In genomic region chr13:101408154-101408553, GRCh38 we compare ENCODE assay signal across 17 cellular contexts. TPM values are rescaled to one million over a fixed set of nuclear protein-coding genes. Genes with fewer than 3 reads are reported as not detected.
A peak's percentile ranks its signal among the peaks of the same experiment; 100 is the strongest.
DNase-seq lines count a peak whose midpoint lies in the region; TF ChIP-seq lines count a peak whose summit lies in the region.
"Had no signal": no experiment of that assay in that cellular context is flagged by ENCODE, and none has a peak within 500 bp of the region (broad histone marks: within the 10 kb centered on the region; RNA-seq: fewer than 3 reads in every experiment).

No MANE protein-coding gene starts in this region.

- intact Hi-C loops in MCF 10A (cut with micrococcal nuclease) (no loop called here), breast epithelium (cut with DNase I; ENCODE audit: low total_unique reads) (no loop called here), Calu3 (cut with micrococcal nuclease; ENCODE audit: unreplicated experiment) (no loop called here)

- H3K27ac Mint-ChIP-seq in MCF 10A (ENCODE audit: low read depth, unreplicated experiment) (peak overlapping the region; percentile 47), Calu3 (ENCODE audit: unreplicated experiment) (no peak overlapping the region)
- H3K27ac Mint-ChIP-seq: CD14-positive monocyte had no signal

- H2AFZ ChIP-seq in fibroblast of lung (ENCODE audit: low read length), result peak overlapping the region; percentile 65

- H3K79me2 ChIP-seq in fibroblast of lung (ENCODE audit: control insufficient read depth, insufficient read depth, low read length), result no peaks in the 10 kb centered on the region

- H3K36me3 ChIP-seq in breast epithelium (no peaks in the 10 kb centered on the region), fibroblast of lung (ENCODE audit: control insufficient read depth, insufficient read depth, low read length) (no peaks in the 10 kb centered on the region), skeletal muscle satellite cell (ENCODE audit: insufficient read depth, low read length) (no peaks in the 10 kb centered on the region)

- H3K4me1 Mint-ChIP-seq in MCF 10A (ENCODE audit: insufficient read depth, unreplicated experiment) (peaks cover 27% of the 10 kb centered on the region), Calu3 (ENCODE audit: low read depth, unreplicated experiment) (peaks cover 7% of the 10 kb centered on the region)
- H3K4me1 Mint-ChIP-seq: CD14-positive monocyte had no signal

- DNase-seq in MCF 10A (ENCODE audit: unreplicated experiment) (no peak), breast epithelium (ENCODE audit: low spot score in 2 of 2) (no peak), RPMI7951 (ENCODE audit: low read depth) (peak; percentile 42), fibroblast of lung (ENCODE audit: low read depth in 2 of 2) (no peak), GF-D8 (lab: John Stamatoyannopoulos, UW) (no peak), T-helper 1 cell (no peak), Calu3 (no peak)
- DNase-seq: Caco-2, DMS53, GDM1, KBM-7, NCI-H1092, NCI-H446 treated with DMSO at 0.1 percent for 48 hours, NCI-H774 had no signal

- CTCF ChIA-PET in MCF 10A (lab: Yijun Ruan, JAX), result interaction anchor here (0.6 to 1.4 kb wide), 5 partner anchors 8 to 784 kb away, joined by 3 to 4 read pairs (median 3); partner anchors contain the start of gene NALCN
- CTCF ChIA-PET in Calu3 (lab: Charles Lee), result no interaction called here

- H3K4me1 ChIP-seq in breast epithelium (no peaks in the 10 kb centered on the region), fibroblast of lung (ENCODE audit: control insufficient read depth, extremely low read depth, insufficient read depth, low read length) (no peaks in the 10 kb centered on the region), skeletal muscle satellite cell (ENCODE audit: control insufficient read depth, insufficient read depth, low read length) (peaks cover 26% of the 10 kb centered on the region)
- H3K4me1 ChIP-seq: Caco-2 had no signal

- no peaks in the 10 kb centered on the region for H4K20me1 ChIP-seq in fibroblast of lung (ENCODE audit: control insufficient read depth, extremely low read depth, insufficient read depth, low read length)

- no peak for TF ChIP-seq POLR2A in breast epithelium (IDR thresholded peaks at IDR 0.05)

- H3K27me3 ChIP-seq in breast epithelium (no peaks in the 10 kb centered on the region), fibroblast of lung (ENCODE audit: control insufficient read depth, insufficient read depth, low read length) (no peaks in the 10 kb centered on the region), skeletal muscle satellite cell (ENCODE audit: control insufficient read depth, insufficient read depth, low read length) (no peaks in the 10 kb centered on the region)

- H3K36me3 Mint-ChIP-seq in MCF 10A (ENCODE audit: insufficient read depth, unreplicated experiment) (no peaks in the 10 kb centered on the region), Calu3 (ENCODE audit: insufficient read depth, unreplicated experiment) (no peaks in the 10 kb centered on the region)
- H3K36me3 Mint-ChIP-seq: CD14-positive monocyte had no signal

- H3K27ac ChIP-seq in breast epithelium, result no peak overlapping the region
- peak overlapping the region; percentile 18 for H3K27ac ChIP-seq in fibroblast of lung (ENCODE audit: insufficient read depth, low read length)

- H3K27me3 Mint-ChIP-seq in MCF 10A (ENCODE audit: insufficient read depth, unreplicated experiment), result no peaks in the 10 kb centered on the region
- no peaks in the 10 kb centered on the region for H3K27me3 Mint-ChIP-seq in Calu3 (ENCODE audit: unreplicated experiment)

- H3K4me3 Mint-ChIP-seq in MCF 10A (ENCODE audit: unreplicated experiment), result no peak overlapping the region
- H3K4me3 Mint-ChIP-seq in Calu3 (ENCODE audit: low read depth, unreplicated experiment), result no peak overlapping the region
- H3K4me3 Mint-ChIP-seq: CD14-positive monocyte had no signal

- no peaks in the 10 kb centered on the region for H3K9me3 Mint-ChIP-seq in MCF 10A (ENCODE audit: unreplicated experiment)
- H3K9me3 Mint-ChIP-seq in Calu3 (ENCODE audit: low read depth, unreplicated experiment), result no peaks in the 10 kb centered on the region

- H3K4me2 ChIP-seq in fibroblast of lung (ENCODE audit: extremely low read depth, insufficient read depth, low read length) (peak overlapping the region; percentile 79), skeletal muscle satellite cell (ENCODE audit: low read length) (peak overlapping the region; percentile 45)

- TF ChIP-seq CTCF in MCF 10A (IDR thresholded peaks at IDR 0.05; ENCODE audit: unreplicated experiment) (no peak), breast epithelium (IDR thresholded peaks at IDR 0.05) (no peak), fibroblast of lung (conservative IDR thresholded peaks at IDR 0.05 in 1 of 2, IDR thresholded peaks at IDR 0.05 in 1 of 2; ENCODE audit: low read depth in 1 of 2, low read length in 2 of 2) (no peak), Calu3 (IDR thresholded peaks at IDR 0.05; ENCODE audit: unreplicated experiment) (no peak)

- no TSS peak for BruUV-seq in MCF 10A (replicated peaks; lab: Mats Ljungman, UMichigan)
- no TSS peak for BruUV-seq in Calu3 (replicated peaks; lab: Mats Ljungman, UMichigan)

- H3K9me3 ChIP-seq in breast epithelium (no peaks in the 10 kb centered on the region), fibroblast of lung (ENCODE audit: control insufficient read depth, insufficient read depth, low read depth, low read length) (no peaks in the 10 kb centered on the region), skeletal muscle satellite cell (replicated peaks; ENCODE audit: low read length) (no peaks in the 10 kb centered on the region)
- H3K9me3 ChIP-seq: Caco-2 had no signal

- no peak overlapping the region for H3K9ac ChIP-seq in fibroblast of lung (ENCODE audit: insufficient read depth, low read length)
- H3K9ac ChIP-seq in skeletal muscle satellite cell (ENCODE audit: low read depth, low read length), result no peak overlapping the region

- POLR2A ChIA-PET in MCF 10A (lab: Yijun Ruan, JAX), result interaction anchor here (0.6 kb wide), 1 partner anchor 206 kb away, joined by 3 read pairs; no protein-coding TSS in a partner anchor

- H3K4me3 ChIP-seq in breast epithelium (no peak overlapping the region), fibroblast of lung (replicated peaks in 1 of 4; ENCODE audit: control extremely low read depth in 1 of 4, insufficient read depth in 1 of 4, low read depth in 3 of 4, low read length in 4 of 4) (no peak overlapping the region), skeletal muscle satellite cell (ENCODE audit: low read length) (no peak overlapping the region)

RNA-seq across cellular contexts. Expression of gene NALCN, which starts 8.2 kb away (rescaled TPM):
- total RNA-seq in MCF 10A (2022), result 8.5 and 10.4 TPM in 2 replicates
- total RNA-seq in breast epithelium, result 10 to 100 TPM in 1 of 3 donors, 1 to 10 TPM in 1, under 1 TPM in 1; 0.80 to 12.1 (median 1.6) TPM
- 2.9 and 3.2 TPM in 2 replicates for total RNA-seq in RPMI7951 (2014; rRNA removed; shearing (Covaris generic))
- total RNA-seq in fibroblast of lung, result 0.77 and 1.5 TPM in 2 replicates
- polyA plus RNA-seq in fibroblast of lung, result 1.9 and 2.7 TPM in 2 replicates
- 1.2 and 1.5 TPM in 2 replicates for polyA plus RNA-seq in fibroblast of lung (2012)
- polyA minus RNA-seq in fibroblast of lung (ENCODE audit: low replicate concordance), result 0.22 and 1.2 TPM in 2 replicates
- total RNA-seq in skeletal muscle satellite cell (2012; rRNA removed), result 0.66 and 1.5 TPM in 2 replicates
- total RNA-seq in Calu3 (2022), result 2.0 and 2.8 TPM in 2 replicates
- total RNA-seq: Caco-2 had no signal
- polyA plus RNA-seq: CD14-positive monocyte had no signal

RNA-seq across cellular contexts. Expression of gene ITGBL1, which starts 44.3 kb away (rescaled TPM):
- total RNA-seq in MCF 10A (2022) (0.17 TPM in 1 of 2 replicates, not detected in the other), breast epithelium (10 to 100 TPM in 2 of 3 donors, 1 to 10 TPM in 1; 8.2 to 62.5 (median 18.6) TPM), fibroblast of lung (19.0 and 45.1 TPM in 2 replicates), Calu3 (2022) (not detected in 2 replicates)
- total RNA-seq in RPMI7951 (2014; rRNA removed; shearing (Covaris generic)), result 57.1 and 69.0 TPM in 2 replicates
- polyA plus RNA-seq in fibroblast of lung, result 87.4 and 137 TPM in 2 replicates
- 52.6 and 83.8 TPM in 2 replicates for polyA plus RNA-seq in fibroblast of lung (2012)
- polyA minus RNA-seq in fibroblast of lung (ENCODE audit: low replicate concordance), result 21.0 and 23.8 TPM in 2 replicates
- 44.1 and 44.4 TPM in 2 replicates for total RNA-seq in skeletal muscle satellite cell (2012; rRNA removed)
- total RNA-seq: Caco-2, H1 had no signal
- polyA plus RNA-seq: CD14-positive monocyte, H1 had no signal
